In genomic region chr1:21262282-21263051, GRCh38 we compare ENCODE assay signal across 8 cellular contexts. TPM values are rescaled to one million over a fixed set of nuclear protein-coding genes. Genes with fewer than 3 reads are reported as not detected.
DNase-seq lines count a peak whose midpoint lies in the region; ATAC-seq, FAIRE-seq and TF ChIP-seq lines count a peak whose summit lies in the region.

No MANE protein-coding gene starts in this region.

- H3K27ac ChIP-seq in RWPE1 (peak overlapping the region; percentile 92), endothelial cell of umbilical vein (ENCODE audit: insufficient read depth, low read depth, low read length) (peak overlapping the region; percentile 92), muscle layer of colon (ENCODE audit: low read depth, low read length) (peak overlapping the region; percentile 54), uterus (peak overlapping the region; percentile 84 to 88)

- H3K4me1 ChIP-seq in endothelial cell of umbilical vein (ENCODE audit: control insufficient read depth, extremely low read depth, insufficient read depth, low read length) (peaks cover 57% of the 10 kb centered on the region), muscle layer of colon (ENCODE audit: insufficient read depth, low read length) (peaks cover 34% of the 10 kb centered on the region), uterus (peaks cover 0 to 30% of the 10 kb centered on the region in 2 donors)

- H3K9me1 ChIP-seq in endothelial cell of umbilical vein (replicated peaks; ENCODE audit: control insufficient read depth, extremely low read depth, insufficient read depth, low read length) = no peaks in the 10 kb centered on the region

- H3K79me2 ChIP-seq in endothelial cell of umbilical vein (ENCODE audit: control insufficient read depth, insufficient read depth, low read length) = peaks cover 61% of the 10 kb centered on the region

- H3K4me3 ChIP-seq in endothelial cell of umbilical vein (replicated peaks in 1 of 3; ENCODE audit: insufficient read depth in 1 of 3, low read depth in 1 of 3, low read length in 3 of 3) = no peak overlapping the region
- peak overlapping the region in 1 of 2 donors; percentile 21 for H3K4me3 ChIP-seq in muscle layer of colon (ENCODE audit: low read depth in 1 of 2, low read length in 2 of 2)
- no peak overlapping the region for H3K4me3 ChIP-seq in uterus

- peak; percentile 68 for DNase-seq in ELF-1 (ENCODE audit: low read depth, low spot score)
- no peak for DNase-seq in RWPE1 (ENCODE audit: low spot score)
- peak; percentile 74 for DNase-seq in endothelial cell of umbilical vein (ENCODE audit: low read depth, low spot score)
- peak; percentile 81 to 82 for DNase-seq in uterus
- DNase-seq in NCI-H1436 treated with DMSO at 0.1 percent for 48 hours (lab: John Stamatoyannopoulos, UW) = no peak
- no peak for DNase-seq in SK-N-DZ (ENCODE audit: low spot score)

- intact Hi-C loops in endothelial cell of umbilical vein (cut with micrococcal nuclease) = loop anchor here (1.0 to 2.0 kb wide), 5 partner anchors 8 to 106 kb away; no protein-coding TSS in a partner anchor
- intact Hi-C loops in uterus (cut with DNase I; ENCODE audit: low total_unique reads) = loop anchor here (5.0 kb wide), 1 partner anchor 80 kb away; no protein-coding TSS in a partner anchor

- TSS peak; percentile 92 for BruUV-seq in endothelial cell of umbilical vein (replicated peaks; lab: Mats Ljungman, UMichigan)

- TF ChIP-seq POLR2A in endothelial cell of umbilical vein (IDR thresholded peaks at IDR 0.05; ENCODE audit: low read depth, low read length) (no peak), uterus (IDR thresholded peaks at IDR 0.05) (no peak)

- H4K20me1 ChIP-seq in endothelial cell of umbilical vein (replicated peaks; ENCODE audit: control insufficient read depth, extremely low read depth, insufficient read depth, low read length) = no peaks in the 10 kb centered on the region

- H3K9ac ChIP-seq in endothelial cell of umbilical vein (replicated peaks; ENCODE audit: extremely low read depth, insufficient read depth, low read length) (peak overlapping the region; percentile 75), muscle layer of colon (ENCODE audit: low read length) (peak overlapping the region; percentile 50)

- CTCF ChIA-PET in RWPE1 (lab: Yijun Ruan, JAX) (interaction anchor here (0.5 to 2.7 kb wide), 4 partner anchors 8 to 106 kb away, joined by 3 to 11 read pairs (median 6); no protein-coding TSS in a partner anchor), endothelial cell of umbilical vein (lab: Charles Lee) (interaction anchor here (0.7 to 9.7 kb wide), 18 partner anchors 8 to 108 kb away, joined by 3 to 298 read pairs (median 4); no protein-coding TSS in a partner anchor)

- FAIRE-seq in endothelial cell of umbilical vein (lab: Jason Lieb, UNC) = no peak

- ATAC-seq in activated CD4-positive, CD25-positive, alpha-beta regulatory T cell treated with anti-CD3 and anti-CD28 coated beads, Interleukin-2, amount 50 U/mL, for 24 hours = no peak

- POLR2A ChIA-PET in RWPE1 (lab: Yijun Ruan, JAX; ENCODE audit: low non-redundant PET) = interaction anchor here (1.0 kb wide), 1 partner anchor 83 kb away, joined by 3 read pairs; no protein-coding TSS in a partner anchor
- POLR2A ChIA-PET in endothelial cell of umbilical vein (lab: Charles Lee) = interaction anchor here (0.6 to 1.5 kb wide), 6 partner anchors 8 to 76 kb away, joined by 3 to 8 read pairs (median 5); no protein-coding TSS in a partner anchor

- peaks cover 6 to 49% of the 10 kb centered on the region in 2 experiments for H3K36me3 ChIP-seq in endothelial cell of umbilical vein (ENCODE audit: control insufficient read depth in 2 of 2, extremely low read depth in 1 of 2, insufficient read depth in 2 of 2, low read length in 2 of 2)
- peaks cover 58% of the 10 kb centered on the region for H3K36me3 ChIP-seq in muscle layer of colon (ENCODE audit: insufficient read depth, low read length)
- H3K36me3 ChIP-seq in uterus = no peaks in the 10 kb centered on the region

- no peak for TF ChIP-seq CTCF in RWPE1 (conservative IDR thresholded peaks at IDR 0.05; ENCODE audit: low read depth)
- TF ChIP-seq CTCF in endothelial cell of umbilical vein (IDR thresholded peaks at IDR 0.05; ENCODE audit: extremely low read depth in 1 of 2, insufficient read depth in 1 of 2, low read depth in 1 of 2, low read length in 2 of 2) = no peak
- peak in 1 of 4 experiments; percentile 5 for TF ChIP-seq CTCF in uterus (IDR thresholded peaks at IDR 0.05)

- H3K4me2 ChIP-seq in endothelial cell of umbilical vein (ENCODE audit: insufficient read depth, low read length) = peak overlapping the region; percentile 18

- H3K9me3 ChIP-seq in endothelial cell of umbilical vein (replicated peaks; ENCODE audit: control insufficient read depth, insufficient read depth, low read length) = no peaks in the 10 kb centered on the region
- no peaks in the 10 kb centered on the region for H3K9me3 ChIP-seq in muscle layer of colon (ENCODE audit: low read length)
- H3K9me3 ChIP-seq in uterus = no peaks in the 10 kb centered on the region

- dilution Hi-C loops in endothelial cell of umbilical vein (cut with MboI; ENCODE audit: extremely low pct_ligation_motif_present, low sequenced_read_pairs) = no loop called here

- H3K27me3 ChIP-seq in endothelial cell of umbilical vein (ENCODE audit: control insufficient read depth in 2 of 2, insufficient read depth in 2 of 2, low read length in 2 of 2) (no peaks in the 10 kb centered on the region), muscle layer of colon (ENCODE audit: control insufficient read depth in 1 of 2, insufficient read depth in 2 of 2, low read length in 2 of 2) (no peaks in the 10 kb centered on the region), uterus (no peaks in the 10 kb centered on the region)

- H2AFZ ChIP-seq in endothelial cell of umbilical vein (ENCODE audit: low read depth, low read length) = no peak overlapping the region

TF ChIP-seq in endothelial cell of umbilical vein, 7 proteins besides CTCF, POLR2A, EP300 and RAD21:
- TF ChIP-seq JUN (IDR thresholded peaks at IDR 0.05; ENCODE audit: borderline replicate concordance, insufficient read depth, insufficient read length, low read depth) = no peak
- TF ChIP-seq MAX (IDR thresholded peaks at IDR 0.05; ENCODE audit: insufficient read depth, insufficient read length) = peak; percentile 87
TF ChIP-seq in endothelial cell of umbilical vein: peak in this region for 1.

RNA-seq across cellular contexts. Expression of gene ECE1, which starts 27.8 kb away (rescaled TPM):
- total RNA-seq in endothelial cell of umbilical vein (496 and 562 TPM in 2 replicates), uterus (100 to 1,000 TPM in 1 of 4 donors, 10 to 100 TPM in 3; 45.6 to 175 (median 59.1) TPM)
- 437 and 521 TPM in 2 replicates for polyA plus RNA-seq in endothelial cell of umbilical vein
- polyA plus RNA-seq in endothelial cell of umbilical vein (2011; cell fraction: cytosol; rRNA removed) = 352 and 358 TPM in 2 replicates
- polyA plus RNA-seq in endothelial cell of umbilical vein (2011; cell fraction: nucleus; rRNA removed) = 291 and 306 TPM in 2 replicates
- polyA plus RNA-seq in endothelial cell of umbilical vein (2012) = 366 and 394 TPM in 2 replicates
- polyA minus RNA-seq in endothelial cell of umbilical vein = 457 and 568 TPM in 2 replicates
- polyA minus RNA-seq in endothelial cell of umbilical vein (2011; cell fraction: cytosol; rRNA and poly(A)+ RNA removed) = 16.8 TPM
- polyA minus RNA-seq in endothelial cell of umbilical vein (2011; cell fraction: nucleus; rRNA and poly(A)+ RNA removed) = 172 and 244 TPM in 2 replicates
- polyA plus RNA-seq in SK-N-DZ (2014; cell fraction: cytosol; rRNA removed) = 17.4 and 17.5 TPM in 2 replicates
- 6.6 and 9.1 TPM in 2 replicates for polyA plus RNA-seq in SK-N-DZ (2014; cell fraction: nucleus; rRNA removed)

Comparison
In these comparisons a context has a peak if more than half of its experiments do, and no peak if none do; other contexts are left out.
1. DNase-seq: peak in ELF-1 (single experiment), endothelial cell of umbilical vein (single experiment) and uterus (2 of 2); none in RWPE1 (single experiment), NCI-H1436 treated with DMSO at 0.1 percent for 48 hours (single experiment) and SK-N-DZ (single experiment).
2. Peak in every context shown above with its lines, with median percentiles within 50 percentile points of each other: H3K27ac ChIP-seq.